Comparison of ENCODE assay signal across 1 cellular context in the genomic region with DNA sequence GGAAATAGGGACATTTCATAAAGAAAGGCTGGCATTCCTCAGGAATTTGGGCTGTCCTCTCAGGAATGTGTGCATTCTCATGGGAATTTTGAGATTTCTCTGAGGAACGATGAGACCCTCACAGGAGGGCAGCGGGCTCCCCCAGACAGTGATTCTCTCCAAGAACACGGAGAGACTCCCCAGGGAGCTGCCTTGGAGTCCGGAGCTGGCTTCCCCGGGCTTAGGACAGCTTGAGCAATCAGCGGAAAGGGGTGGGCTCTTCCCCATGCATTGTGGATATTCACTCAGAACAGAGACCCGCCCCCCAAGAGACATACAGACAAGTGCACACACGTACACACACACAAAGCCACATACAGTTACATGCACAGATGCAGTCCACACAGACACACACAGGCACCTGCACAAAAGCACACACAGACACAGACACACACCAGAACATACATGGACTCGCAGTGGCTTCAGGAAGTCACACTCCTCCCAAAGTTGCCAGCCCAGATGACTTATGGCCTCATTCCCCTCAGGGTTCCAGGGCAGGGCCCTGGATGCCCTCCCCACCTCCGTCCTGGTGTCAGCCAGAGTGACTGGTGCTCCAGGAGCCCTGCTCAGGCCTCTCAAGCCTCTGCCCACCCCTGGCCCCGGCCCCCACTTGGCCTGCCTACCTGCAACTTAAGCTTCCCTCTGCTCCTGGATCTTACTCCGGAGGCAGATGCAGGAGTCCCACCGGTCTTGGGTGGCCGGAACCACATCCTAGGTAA.
TF ChIP-seq lines count a peak whose summit lies in the region.

No MANE protein-coding gene starts in this region.

TF ChIP-seq in WTC11, 78 proteins besides CTCF, POLR2A, EP300 and RAD21:
- TF ChIP-seq GRHL2 (CRISPR knock-in tag; IDR thresholded peaks at IDR 0.05; ENCODE audit: insufficient replicate concordance, severe bottlenecking) (no peak), ELF4 (CRISPR knock-in tag; IDR thresholded peaks at IDR 0.05; ENCODE audit: low read depth) (no peak), TCF7 (CRISPR knock-in tag; IDR thresholded peaks at IDR 0.05; ENCODE audit: low read depth) (no peak), USF2 (CRISPR knock-in tag; IDR thresholded peaks at IDR 0.05) (no peak), ZNF317 (CRISPR knock-in tag; IDR thresholded peaks at IDR 0.05; ENCODE audit: borderline replicate concordance, low read depth) (no peak), ZNF425 (CRISPR knock-in tag; conservative IDR thresholded peaks at IDR 0.05) (no peak), ZBTB21 (CRISPR knock-in tag; IDR thresholded peaks at IDR 0.05; ENCODE audit: borderline replicate concordance) (no peak), ERG (CRISPR knock-in tag; IDR thresholded peaks at IDR 0.05) (no peak), SP1 (CRISPR knock-in tag; conservative IDR thresholded peaks at IDR 0.05) (no peak), ZNF219 (CRISPR knock-in tag; IDR thresholded peaks at IDR 0.05; ENCODE audit: borderline replicate concordance) (no peak), CBFB (CRISPR knock-in tag; IDR thresholded peaks at IDR 0.05; ENCODE audit: low read depth) (no peak), ZNF138 (CRISPR knock-in tag; conservative IDR thresholded peaks at IDR 0.05) (no peak)
- TF ChIP-seq, protein P1, sequence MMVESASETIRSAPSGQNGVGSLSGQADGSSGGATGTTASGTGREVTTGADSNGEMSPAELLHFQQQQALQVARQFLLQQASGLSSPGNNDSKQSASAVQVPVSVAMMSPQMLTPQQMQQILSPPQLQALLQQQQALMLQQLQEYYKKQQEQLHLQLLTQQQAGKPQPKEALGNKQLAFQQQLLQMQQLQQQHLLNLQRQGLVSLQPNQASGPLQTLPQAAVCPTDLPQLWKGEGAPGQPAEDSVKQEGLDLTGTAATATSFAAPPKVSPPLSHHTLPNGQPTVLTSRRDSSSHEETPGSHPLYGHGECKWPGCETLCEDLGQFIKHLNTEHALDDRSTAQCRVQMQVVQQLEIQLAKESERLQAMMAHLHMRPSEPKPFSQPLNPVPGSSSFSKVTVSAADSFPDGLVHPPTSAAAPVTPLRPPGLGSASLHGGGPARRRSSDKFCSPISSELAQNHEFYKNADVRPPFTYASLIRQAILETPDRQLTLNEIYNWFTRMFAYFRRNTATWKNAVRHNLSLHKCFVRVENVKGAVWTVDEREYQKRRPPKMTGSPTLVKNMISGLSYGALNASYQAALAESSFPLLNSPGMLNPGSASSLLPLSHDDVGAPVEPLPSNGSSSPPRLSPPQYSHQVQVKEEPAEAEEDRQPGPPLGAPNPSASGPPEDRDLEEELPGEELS (CRISPR knock-in tag; IDR thresholded peaks at IDR 0.05), result no peak
- TF ChIP-seq, protein P2, sequence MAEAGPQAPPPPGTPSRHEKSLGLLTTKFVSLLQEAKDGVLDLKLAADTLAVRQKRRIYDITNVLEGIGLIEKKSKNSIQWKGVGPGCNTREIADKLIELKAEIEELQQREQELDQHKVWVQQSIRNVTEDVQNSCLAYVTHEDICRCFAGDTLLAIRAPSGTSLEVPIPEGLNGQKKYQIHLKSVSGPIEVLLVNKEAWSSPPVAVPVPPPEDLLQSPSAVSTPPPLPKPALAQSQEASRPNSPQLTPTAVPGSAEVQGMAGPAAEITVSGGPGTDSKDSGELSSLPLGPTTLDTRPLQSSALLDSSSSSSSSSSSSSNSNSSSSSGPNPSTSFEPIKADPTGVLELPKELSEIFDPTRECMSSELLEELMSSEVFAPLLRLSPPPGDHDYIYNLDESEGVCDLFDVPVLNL (CRISPR knock-in tag; IDR thresholded peaks at IDR 0.05; ENCODE audit: borderline replicate concordance, low read depth), result no peak
- TF ChIP-seq, protein P3, sequence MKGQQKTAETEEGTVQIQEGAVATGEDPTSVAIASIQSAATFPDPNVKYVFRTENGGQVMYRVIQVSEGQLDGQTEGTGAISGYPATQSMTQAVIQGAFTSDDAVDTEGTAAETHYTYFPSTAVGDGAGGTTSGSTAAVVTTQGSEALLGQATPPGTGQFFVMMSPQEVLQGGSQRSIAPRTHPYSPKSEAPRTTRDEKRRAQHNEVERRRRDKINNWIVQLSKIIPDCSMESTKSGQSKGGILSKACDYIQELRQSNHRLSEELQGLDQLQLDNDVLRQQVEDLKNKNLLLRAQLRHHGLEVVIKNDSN (CRISPR knock-in tag; IDR thresholded peaks at IDR 0.05), result no peak
